ENCODE assay signal across 2 cellular contexts in genomic region chr15:72786946-72787345, GRCh38.
TF ChIP-seq lines count a peak whose summit lies in the region.

No MANE protein-coding gene starts in this region.

TF ChIP-seq in IMR-90, 13 proteins besides CTCF, POLR2A, EP300 and RAD21:
- TF ChIP-seq USF2 (IDR thresholded peaks at IDR 0.05; ENCODE audit: low read depth, low read length) (no peak), MAZ (IDR thresholded peaks at IDR 0.05; ENCODE audit: borderline replicate concordance, low read depth, low read length) (no peak), SMC3 (IDR thresholded peaks at IDR 0.05; ENCODE audit: low read depth, low read length) (no peak), ELK1 (IDR thresholded peaks at IDR 0.05; ENCODE audit: borderline replicate concordance, low read depth, low read length) (no peak), RFX5 (IDR thresholded peaks at IDR 0.05; ENCODE audit: low read depth, low read length) (no peak)

TF ChIP-seq in K562, 482 proteins besides CTCF, POLR2A, EP300 and RAD21:
- no peak for TF ChIP-seq NCOA6 (IDR thresholded peaks at IDR 0.05)
- TF ChIP-seq GTF2E2 (tag; IDR thresholded peaks at IDR 0.05) = no peak
- no peak for TF ChIP-seq L3MBTL2 (IDR thresholded peaks at IDR 0.05)
- no peak for TF ChIP-seq USF1 (CRISPR knock-in tag; IDR thresholded peaks at IDR 0.05)
- no peak for TF ChIP-seq SRSF7 (optimal IDR thresholded peaks at IDR 0.05; ENCODE audit: low read depth, low read length)
- no peak for TF ChIP-seq GABPB1 (CRISPR knock-in tag; IDR thresholded peaks at IDR 0.05)
- TF ChIP-seq HCFC1 (IDR thresholded peaks at IDR 0.05; ENCODE audit: low read depth, low read length) = no peak
- TF ChIP-seq FOXP1 (CRISPR knock-in tag; IDR thresholded peaks at IDR 0.05) = no peak
- TF ChIP-seq E4F1 (CRISPR knock-in tag; IDR thresholded peaks at IDR 0.05; ENCODE audit: borderline replicate concordance) = no peak
- no peak for TF ChIP-seq RBFOX2 (IDR thresholded peaks at IDR 0.05; ENCODE audit: low read depth, low read length)
- TF ChIP-seq ZSCAN32 (CRISPR knock-in tag; IDR thresholded peaks at IDR 0.05) = no peak
- no peak for TF ChIP-seq MEF2D (tag; conservative IDR thresholded peaks at IDR 0.05; ENCODE audit: low read depth)
- no peak for TF ChIP-seq TBL1XR1 (IDR thresholded peaks at IDR 0.05; ENCODE audit: low read length in 2 of 2)
- no peak for TF ChIP-seq GABPB2 (CRISPR knock-in tag; conservative IDR thresholded peaks at IDR 0.05)
